ENCODE assay signal across 13 cellular contexts in the genomic region with DNA sequence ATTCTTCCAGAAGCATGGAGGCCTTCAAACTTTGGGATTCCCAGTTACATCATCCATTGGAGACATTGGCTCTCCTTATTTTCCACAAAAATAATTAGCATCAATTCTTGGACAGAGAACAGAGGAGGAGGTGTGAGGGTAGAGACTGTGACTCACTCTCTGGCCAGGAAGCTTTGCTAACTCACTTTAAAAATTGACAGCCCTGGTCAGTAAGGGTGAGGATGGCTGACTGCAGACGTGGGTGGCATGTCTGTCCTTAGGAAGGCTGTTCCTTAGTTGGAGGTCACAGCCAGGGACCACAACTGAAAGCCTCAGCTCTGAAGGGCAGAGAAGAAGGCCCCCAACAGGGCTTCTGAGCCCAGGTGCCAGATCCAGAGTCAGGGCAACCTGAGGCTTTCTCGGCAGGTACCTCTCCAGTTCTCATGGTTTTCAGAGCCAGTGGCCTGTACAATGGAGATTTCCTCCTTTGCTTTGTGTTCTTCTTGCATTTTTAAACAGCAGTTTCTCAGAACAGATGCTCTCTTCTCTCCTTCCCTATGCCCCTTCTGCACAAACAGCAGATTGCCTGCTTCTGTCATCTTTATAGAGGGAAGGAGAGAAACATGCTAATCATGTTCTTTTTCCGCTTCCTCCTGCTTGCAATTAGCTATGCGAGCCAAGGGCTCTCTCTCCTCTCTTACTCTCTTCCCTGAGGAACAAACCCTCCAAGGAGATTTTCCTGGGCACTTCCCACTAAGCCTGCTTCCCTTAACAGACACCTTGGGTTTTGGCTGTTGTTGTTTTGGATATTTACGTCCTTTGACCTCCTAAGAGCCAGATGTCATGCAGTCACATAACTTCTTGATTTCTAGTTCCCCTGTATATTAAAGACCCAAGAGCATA.
DNase-seq lines count a peak whose midpoint lies in the region; ATAC-seq and TF ChIP-seq lines count a peak whose summit lies in the region.
"Had no signal": no experiment of that assay in that cellular context is flagged by ENCODE, and none has a peak within 500 bp of the region (broad histone marks: within the 10 kb centered on the region; RNA-seq: fewer than 3 reads in every experiment).

No MANE protein-coding gene starts in this region.

- ATAC-seq in HG02610 (IDR thresholded peaks at IDR 0.05; ENCODE audit: unreplicated experiment): no peak
- no peak for ATAC-seq in GM21576 (IDR thresholded peaks at IDR 0.05; ENCODE audit: unreplicated experiment)
- no peak for ATAC-seq in HG03139 (IDR thresholded peaks at IDR 0.05; ENCODE audit: unreplicated experiment)

- H3K4me3 ChIP-seq in cardiac fibroblast (replicated peaks in 1 of 2; ENCODE audit: low read depth in 2 of 2, low read length in 2 of 2): peak overlapping the region in 1 of 2 donors; percentile 2

- TF ChIP-seq CTCF in cardiac fibroblast (IDR thresholded peaks at IDR 0.05; ENCODE audit: low read depth, low read length): no peak

- peak; percentile 64 for DNase-seq in A172 (ENCODE audit: low spot score)
- DNase-seq in HS-5 (ENCODE audit: low read depth): peak; percentile 25
- peak; percentile 33 to 74 for DNase-seq in cardiac fibroblast (ENCODE audit: low read depth in 2 of 2)
- peak; percentile 66 for DNase-seq in kidney glomerular epithelial cell (lab: John Stamatoyannopoulos, UW)
- no peak for DNase-seq in DMS53 (lab: John Stamatoyannopoulos, UW)
- DNase-seq: activated CD4-positive, alpha-beta T cell treated with anti-CD3 and anti-CD28 coated beads for 48 hours; BE2C; midbrain; NCI-H2081; stimulated activated CD8-positive, alpha-beta memory T cell treated with anti-CD3 and anti-CD28 coated beads, Interleukin-4, amount 100 ng/mL, for 48 hours had no signal
